8 cellular contexts compared by ENCODE assay signal in the genomic region with DNA sequence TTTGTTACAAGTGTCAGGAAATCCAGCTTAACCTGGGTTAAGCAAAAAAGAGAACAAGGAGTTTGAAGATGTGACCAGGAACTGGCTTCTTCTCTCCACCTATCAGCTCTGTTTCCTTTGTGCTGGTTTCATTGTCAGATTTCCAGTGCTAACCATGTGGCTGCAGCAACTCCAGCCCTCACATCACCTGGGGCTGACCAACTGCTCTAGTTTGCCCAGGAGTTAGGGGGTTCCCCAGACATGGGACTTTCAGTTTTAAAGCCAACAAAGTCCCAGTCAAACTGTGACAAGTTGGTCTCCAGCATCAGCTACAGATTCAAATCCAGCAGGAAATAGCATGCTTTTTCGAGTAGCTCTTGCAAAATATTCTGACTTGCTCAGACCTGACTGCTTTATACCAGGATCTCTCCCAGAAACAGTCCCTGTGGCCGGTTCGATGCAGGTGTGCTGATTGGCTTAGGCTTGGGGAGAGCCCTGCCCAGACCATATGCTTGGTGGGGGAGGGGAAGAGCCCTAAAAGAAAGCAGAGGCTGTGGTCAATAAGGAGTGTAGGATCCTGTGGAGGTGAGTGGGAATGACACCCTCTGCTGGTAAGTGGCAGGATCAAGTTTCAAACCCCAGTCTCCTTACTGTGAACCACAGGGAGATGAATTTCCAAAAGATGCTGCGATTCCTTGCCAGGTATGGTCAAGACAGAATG. TPM values are rescaled to one million over a fixed set of nuclear protein-coding genes. Genes with fewer than 3 reads are reported as not detected.
A peak's percentile ranks its signal among the peaks of the same experiment; 100 is the strongest.
DNase-seq lines count a peak whose midpoint lies in the region; ATAC-seq, FAIRE-seq and TF ChIP-seq lines count a peak whose summit lies in the region.

No MANE protein-coding gene starts in this region.

- H4K20me1 ChIP-seq in MM.1S (ENCODE audit: insufficient read depth, low read length) (no peaks in the 10 kb centered on the region), K562 (replicated peaks; ENCODE audit: control insufficient read depth, insufficient read depth, low read length) (no peaks in the 10 kb centered on the region)

- no peak overlapping the region for H3K4me3 Mint-ChIP-seq in activated naive CD4-positive, alpha-beta T cell treated with anti-CD3 and anti-CD28 coated beads for 36 hours

- peak; percentile 77 to 92 for TF ChIP-seq RAD21 in K562 (CRISPR knock-in tag; conservative IDR thresholded peaks at IDR 0.05 in 1 of 2, IDR thresholded peaks at IDR 0.05 in 1 of 2)

- TF ChIP-seq POLR2A in K562 (conservative IDR thresholded peaks at IDR 0.05): no peak
- TF ChIP-seq POLR2A in right lobe of liver (IDR thresholded peaks at IDR 0.05): no peak

- H3F3A ChIP-seq in MM.1S (ENCODE audit: insufficient read depth, low read length): peaks cover 10% of the 10 kb centered on the region; the same call in 1 of the 2 replicates

- no TSS peak for BruUV-seq in K562 (replicated peaks; lab: Mats Ljungman, UMichigan)

- CTCF ChIA-PET in K562 (lab: Yijun Ruan, JAX; ENCODE audit: low intra/inter-chr PET ratio): interaction anchor here (2.0 kb wide), 1 partner anchor 129 kb away, joined by 5 read pairs; no protein-coding TSS in a partner anchor
- CTCF ChIA-PET in activated naive CD4-positive, alpha-beta T cell treated with anti-CD3 and anti-CD28 coated beads for 36 hours (lab: Charles Lee): no interaction called here

- H3K9me3 ChIP-seq in MM.1S (replicated peaks; ENCODE audit: insufficient read depth, low read length) (no peaks in the 10 kb centered on the region), K562 (replicated peaks; ENCODE audit: control insufficient read depth, insufficient read depth, low read depth, low read length) (no peaks in the 10 kb centered on the region), right lobe of liver (no peaks in the 10 kb centered on the region)

- 6% methylated on average over 4 of the region's 4 CpGs for WGBS in K562 (ENCODE audit: insufficient coverage, low coverage, missing lambda C conversion rate)
- 26% methylated on average over 3 of the region's 4 CpGs for WGBS in right lobe of liver (ENCODE audit: insufficient coverage, low coverage, low lambda C conversion rate, missing lambda C conversion rate)

- intact Hi-C loops in K562 (cut with micrococcal nuclease) (loop anchor here (1.0 to 5.0 kb wide), 5 partner anchors 42 to 409 kb away; no protein-coding TSS in a partner anchor), right lobe of liver (cut with DNase I) (no loop called here)
- intact Hi-C loops in activated naive CD4-positive, alpha-beta T cell treated with anti-CD3 and anti-CD28 coated beads for 36 hours (cut with micrococcal nuclease): loop anchor here (1.0 to 10.0 kb wide), 2 partner anchors 130 to 397 kb away; no protein-coding TSS in a partner anchor

- no peak overlapping the region for H3K9ac ChIP-seq in MM.1S (ENCODE audit: low read length)
- H3K9ac ChIP-seq in K562 (ENCODE audit: insufficient read depth in 1 of 2, low read depth in 2 of 2, low read length in 2 of 2): no peak overlapping the region

- TF ChIP-seq CTCF in MM.1S (IDR thresholded peaks at IDR 0.05; ENCODE audit: low read length): peak; percentile 46
- peak; percentile 60 to 74 (median 72) for TF ChIP-seq CTCF in K562 (IDR thresholded peaks at IDR 0.05 in 2 of 3, conservative IDR thresholded peaks at IDR 0.05 in 1 of 3; ENCODE audit: insufficient read depth in 2 of 3, low read depth in 1 of 3, low read length in 3 of 3)
- TF ChIP-seq CTCF in right lobe of liver (IDR thresholded peaks at IDR 0.05): peak; percentile 23 to 49 (median 36)

- H3K36me3 ChIP-seq in H7 (replicated peaks; ENCODE audit: control insufficient read depth, insufficient read depth, low read length) (no peaks in the 10 kb centered on the region), MM.1S (replicated peaks; ENCODE audit: insufficient read depth, low read length) (no peaks in the 10 kb centered on the region), K562 (ENCODE audit: control insufficient read depth, insufficient read depth, low read length) (no peaks in the 10 kb centered on the region), right lobe of liver (no peaks in the 10 kb centered on the region)

- 0 out of 2 replicates have a peak, but pooled peaks have one; percentile 12 for TF ChIP-seq EP300 in K562 (IDR thresholded peaks at IDR 0.05; ENCODE audit: low read length)

- H3K9me2 ChIP-seq in MM.1S (replicated peaks; ENCODE audit: insufficient read depth, low read length): no peaks in the 10 kb centered on the region

- H3K9me3 Mint-ChIP-seq in activated naive CD4-positive, alpha-beta T cell treated with anti-CD3 and anti-CD28 coated beads for 36 hours: no peaks in the 10 kb centered on the region

- H3K4me3 ChIP-seq in H7 (ENCODE audit: insufficient read depth, low read depth, low read length) (no peak overlapping the region), MM.1S (ENCODE audit: low read length) (peak overlapping the region; percentile 25; the same call in 1 of the 2 replicates), K562 (no peak overlapping the region), right lobe of liver (no peak overlapping the region)

- no peaks in the 10 kb centered on the region for H3K27me3 ChIP-seq in H7 (ENCODE audit: control insufficient read depth, insufficient read depth, low read length)
- no peaks in the 10 kb centered on the region for H3K27me3 ChIP-seq in MM.1S (replicated peaks; ENCODE audit: insufficient read depth, low read length)
- H3K27me3 ChIP-seq in K562 (ENCODE audit: control insufficient read depth in 2 of 2, insufficient read depth in 2 of 2, low read length in 2 of 2): no peaks in the 10 kb centered on the region; a peak in 2 of 5 replicates
- no peaks in the 10 kb centered on the region for H3K27me3 ChIP-seq in right lobe of liver

- H2AFZ ChIP-seq in MM.1S (ENCODE audit: low read length): peak overlapping the region; percentile 12; the same call in 1 of the 2 replicates
- H2AFZ ChIP-seq in K562 (ENCODE audit: low read depth, low read length): peak overlapping the region; percentile 75

- no peaks in the 10 kb centered on the region for H3K4me1 Mint-ChIP-seq in activated naive CD4-positive, alpha-beta T cell treated with anti-CD3 and anti-CD28 coated beads for 36 hours (ENCODE audit: low read depth)

- no peak overlapping the region for H3K27ac Mint-ChIP-seq in activated naive CD4-positive, alpha-beta T cell treated with anti-CD3 and anti-CD28 coated beads for 36 hours

- FAIRE-seq in K562 (lab: Jason Lieb, UNC): peak; percentile 86

- H3K27me3 Mint-ChIP-seq in activated naive CD4-positive, alpha-beta T cell treated with anti-CD3 and anti-CD28 coated beads for 36 hours (ENCODE audit: low read depth): peaks cover 3% of the 10 kb centered on the region

- in situ Hi-C loops in K562 (cut with MboI): loop anchor here (5.0 kb wide), 1 partner anchor 124 kb away; no protein-coding TSS in a partner anchor

- peak; percentile 97 for ATAC-seq in K562
- ATAC-seq in right lobe of liver: peak; percentile 66 to 79 (median 74)
- ATAC-seq in HG03520 (IDR thresholded peaks at IDR 0.05; ENCODE audit: unreplicated experiment): no peak

- H3K9me1 ChIP-seq in K562 (ENCODE audit: control insufficient read depth, insufficient read depth, low read length): no peaks in the 10 kb centered on the region

- H3K79me2 ChIP-seq in MM.1S (ENCODE audit: low read length) (no peaks in the 10 kb centered on the region), K562 (ENCODE audit: control insufficient read depth, insufficient read depth, low read length) (no peaks in the 10 kb centered on the region)

- peak overlapping the region; percentile 34; the same call in 1 of the 2 replicates for H3K27ac ChIP-seq in MM.1S (ENCODE audit: low read length)
- H3K27ac ChIP-seq in K562 (ENCODE audit: extremely low read depth, low read depth, low read length): no peak overlapping the region
- H3K27ac ChIP-seq in right lobe of liver: no peak overlapping the region

- H3K4me1 ChIP-seq in MM.1S (ENCODE audit: low read length) (peaks cover 8% of the 10 kb centered on the region), K562 (replicated peaks in 1 of 2; ENCODE audit: control insufficient read depth in 2 of 2, insufficient read depth in 2 of 2, low read length in 2 of 2) (peaks cover 0 to 6% of the 10 kb centered on the region in 2 experiments; a peak in 3 of 5 replicates), right lobe of liver (no peaks in the 10 kb centered on the region)

- DNase-seq in NCI-H748 (lab: John Stamatoyannopoulos, UW; ENCODE audit: unreplicated experiment) (peak; percentile 77), NCI-H748 treated with DMSO at 0.1 percent for 48 hours (lab: John Stamatoyannopoulos, UW) (no peak), H7 (peak; percentile 67), MM.1S (peak; percentile 77), K562 (ENCODE audit: extremely low read depth in 1 of 4, low spot score in 3 of 4) (peak; percentile 36 to 71 (median 50)), right lobe of liver (no peak)
- DNase-seq in activated naive CD4-positive, alpha-beta T cell treated with anti-CD3 and anti-CD28 coated beads for 36 hours: no peak

- POLR2A ChIA-PET in K562 (lab: Yijun Ruan, JAX): interaction anchor here (1.0 kb wide), 1 partner anchor 127 kb away, joined by 3 read pairs; no protein-coding TSS in a partner anchor

- H3K4me2 ChIP-seq in MM.1S (ENCODE audit: low read depth, low read length): peak overlapping the region; percentile 44; the same call in 1 of the 2 replicates
- H3K4me2 ChIP-seq in K562 (ENCODE audit: insufficient read depth, low read length): 0 out of 2 replicates have a peak overlapping the region, but pooled peaks have one; percentile 21

- no peaks in the 10 kb centered on the region for H3K36me3 Mint-ChIP-seq in activated naive CD4-positive, alpha-beta T cell treated with anti-CD3 and anti-CD28 coated beads for 36 hours (ENCODE audit: low read depth)

RNA-seq across cellular contexts. Expression of a gene that starts 49.5 kb away (rescaled TPM):
- not detected in 2 replicates for total RNA-seq in H7 (2014; rRNA removed; shearing (Covaris generic))
- total RNA-seq in K562 (2011; cell fraction: chromatin; rRNA removed; ENCODE audit: low replicate concordance): 0.09 TPM in 1 of 2 replicates, not detected in the other
- not detected in 2 replicates for total RNA-seq in K562 (2011; cell fraction: nucleolus; rRNA removed)
- not detected in 2 replicates for total RNA-seq in K562 (2011; cell fraction: nucleoplasm; rRNA removed)
- not detected in 2 replicates for total RNA-seq in K562 (2014; rRNA removed)
- total RNA-seq in K562 (2014; rRNA removed; fragmentation: Illumina TruSeq; extraction: Trizol): not detected in 2 replicates
- not detected in 2 replicates for total RNA-seq in K562 (2015; rRNA removed; fragmentation: Illumina TruSeq; extraction: Trizol)
- total RNA-seq in K562 (2021): not detected in 2 replicates
- not detected in 2 replicates for polyA plus RNA-seq in K562 (2011; rRNA removed)
- 0.01 TPM in 1 of 2 replicates, not detected in the other for polyA plus RNA-seq in K562 (2011; cell fraction: cytosol; rRNA removed)
- polyA plus RNA-seq in K562 (2011; cell fraction: nucleus; rRNA removed): not detected in 2 replicates
- 0.04 TPM in 1 of 2 replicates, not detected in the other for polyA plus RNA-seq in K562 (2012)
- polyA plus RNA-seq in K562 (2014; fragmentation: Illumina TruSeq; extraction: Trizol): not detected in 2 replicates
- not detected for polyA plus RNA-seq in K562 (2014; fragmentation: Nextera tagmentation; extraction: Ambion mirVana)
- polyA plus RNA-seq in K562 (2014; rRNA removed): not detected in 2 replicates
- polyA minus RNA-seq in K562 (2011; rRNA and poly(A)+ RNA removed): 0.09 TPM in 1 of 2 replicates, not detected in the other
- polyA minus RNA-seq in K562 (2011; cell fraction: cytosol; rRNA and poly(A)+ RNA removed): not detected in 2 replicates
- polyA minus RNA-seq in K562 (2011; cell fraction: nucleus; rRNA and poly(A)+ RNA removed): not detected in 2 replicates
- total RNA-seq in right lobe of liver: 1 to 10 TPM in 4 of 6 experiments, under 1 TPM in 2; 0.17 to 1.2 (median 1.1) TPM
- total RNA-seq in activated naive CD4-positive, alpha-beta T cell treated with anti-CD3 and anti-CD28 coated beads for 36 hours: not detected

Comparison
In these comparisons a context has a peak if more than half of its experiments do, and no peak if none do; other contexts are left out.
1. DNase-seq: peak in NCI-H748 (single experiment), H7 (single experiment), MM.1S (single experiment) and K562 (4 of 4); none in NCI-H748 treated with DMSO at 0.1 percent for 48 hours (single experiment), right lobe of liver (0 of 3) and activated naive CD4-positive, alpha-beta T cell treated with anti-CD3 and anti-CD28 coated beads for 36 hours (single experiment).
2. intact Hi-C loops: an anchor here in K562 (1.0 to 5.0 kb wide) and activated naive CD4-positive, alpha-beta T cell treated with anti-CD3 and anti-CD28 coated beads for 36 hours (1.0 to 10.0 kb wide); none called in right lobe of liver.
3. Peak in every context shown above with its lines, with median percentiles within 50 percentile points of each other: CTCF ChIP-seq.